27 cellular contexts compared by ENCODE assay signal in genomic region chr1:230910755-230911117, GRCh38. TPM values are rescaled to one million over a fixed set of nuclear protein-coding genes. Genes with fewer than 3 reads are reported as not detected.
DNase-seq lines count a peak whose midpoint lies in the region; TF ChIP-seq lines count a peak whose summit lies in the region.
"Had no signal": no experiment of that assay in that cellular context is flagged by ENCODE, and none has a peak within 500 bp of the region (broad histone marks: within the 10 kb centered on the region; RNA-seq: fewer than 3 reads in every experiment).

No MANE protein-coding gene starts in this region.

- H3K36me3 ChIP-seq in esophagus muscularis mucosa (peaks cover 0 to 74% (median 39%) of the 10 kb centered on the region in 4 donors), sigmoid colon (peaks cover 0 to 7% (median 0%) of the 10 kb centered on the region in 4 donors)
- H3K36me3 ChIP-seq: SJSA1 had no signal

- H3K9me3 ChIP-seq in esophagus muscularis mucosa (no peaks in the 10 kb centered on the region), sigmoid colon (no peaks in the 10 kb centered on the region)
- H3K9me3 ChIP-seq: left lung, pancreas, SJSA1, testis, vagina had no signal

- H3K4me3 ChIP-seq in AG10803 (ENCODE audit: low read length) (no peak overlapping the region), esophagus muscularis mucosa (no peak overlapping the region), sigmoid colon (no peak overlapping the region)
- H3K4me3 ChIP-seq: GM23248, hepatocyte, left lung, pancreas, SJSA1, testis, vagina had no signal

- peaks cover 33% of the 10 kb centered on the region for H3K36me3 Mint-ChIP-seq in activated T-helper 1 cell treated with anti-CD3 and anti-CD28 coated beads, Interleukin-12 subunit alpha, Interleukin-12 subunit beta, Interleukin-2, Interleukin-4 antibody, amounts not matched to agents 30 ng/mL and 10 ng/mL and 1 ng/mL, durations not matched to agents 14 hours and 24 hours and 36 hours (ENCODE audit: low read depth)

- peak; percentile 39 for DNase-seq in AG10803 (ENCODE audit: low read depth)
- DNase-seq in GM04504 (ENCODE audit: low read depth): peak; percentile 19
- DNase-seq in esophagus muscularis mucosa (ENCODE audit: extremely low spot score): no peak
- no peak for DNase-seq in sigmoid colon
- no peak for DNase-seq in SIG-M5 treated with dmso at 0.1 percent for 504 hours (lab: John Stamatoyannopoulos, UW; ENCODE audit: unreplicated experiment)
- DNase-seq in G401 (ENCODE audit: low spot score): no peak
- DNase-seq in activated T-helper 1 cell treated with anti-CD3 and anti-CD28 coated beads, Interleukin-12 subunit alpha, Interleukin-12 subunit beta, Interleukin-2, Interleukin-4 antibody, amounts not matched to agents 30 ng/mL and 10 ng/mL and 1 ng/mL, durations not matched to agents 14 hours and 24 hours and 36 hours (ENCODE audit: low spot score): no peak
- no peak for DNase-seq in NCI-H69 (lab: John Stamatoyannopoulos, UW)
- DNase-seq: activated CD4-positive, CD25-positive, alpha-beta regulatory T cell; DMS79; effector CD8-positive, alpha-beta T cell; foreskin melanocyte; GM23248; KBM-7; left lung; naive thymus-derived CD4-positive, alpha-beta T cell; NCI-H1105; NCI-H1930; pancreas; stimulated activated CD4-positive, alpha-beta T cell treated with anti-CD3 and anti-CD28 coated beads, Interleukin-4, amount 100 ng/mL, for 1 hour; T-cell had no signal

- H3K27me3 Mint-ChIP-seq in activated T-helper 1 cell treated with anti-CD3 and anti-CD28 coated beads, Interleukin-12 subunit alpha, Interleukin-12 subunit beta, Interleukin-2, Interleukin-4 antibody, amounts not matched to agents 30 ng/mL and 10 ng/mL and 1 ng/mL, durations not matched to agents 14 hours and 24 hours and 36 hours (ENCODE audit: insufficient read depth): no peaks in the 10 kb centered on the region
- H3K27me3 Mint-ChIP-seq: activated naive CD8-positive, alpha-beta T cell; naive thymus-derived CD4-positive, alpha-beta T cell; T-cell had no signal

- TF ChIP-seq POLR2A in esophagus muscularis mucosa (IDR thresholded peaks at IDR 0.05; ENCODE audit: low read depth): no peak
- TF ChIP-seq POLR2A in sigmoid colon (IDR thresholded peaks at IDR 0.05): no peak

- in situ Hi-C loops in G401 (cut with HindIII; ENCODE audit: low sequenced_read_pairs): no loop called here

- TF ChIP-seq EP300 in esophagus muscularis mucosa (IDR thresholded peaks at IDR 0.05): no peak
- TF ChIP-seq EP300 in sigmoid colon (IDR thresholded peaks at IDR 0.05): no peak

- no peak for TF ChIP-seq CTCF in AG10803 (conservative IDR thresholded peaks at IDR 0.05; ENCODE audit: low read length)
- no peak for TF ChIP-seq CTCF in esophagus muscularis mucosa (IDR thresholded peaks at IDR 0.05)
- TF ChIP-seq CTCF in sigmoid colon (IDR thresholded peaks at IDR 0.05): no peak

- no peak overlapping the region for H3K27ac Mint-ChIP-seq in activated T-helper 1 cell treated with anti-CD3 and anti-CD28 coated beads, Interleukin-12 subunit alpha, Interleukin-12 subunit beta, Interleukin-2, Interleukin-4 antibody, amounts not matched to agents 30 ng/mL and 10 ng/mL and 1 ng/mL, durations not matched to agents 14 hours and 24 hours and 36 hours
- H3K27ac Mint-ChIP-seq: activated naive CD8-positive, alpha-beta T cell had no signal

- no peaks in the 10 kb centered on the region for H3K9me3 Mint-ChIP-seq in activated T-helper 1 cell treated with anti-CD3 and anti-CD28 coated beads, Interleukin-12 subunit alpha, Interleukin-12 subunit beta, Interleukin-2, Interleukin-4 antibody, amounts not matched to agents 30 ng/mL and 10 ng/mL and 1 ng/mL, durations not matched to agents 14 hours and 24 hours and 36 hours
- H3K9me3 Mint-ChIP-seq: naive thymus-derived CD4-positive, alpha-beta T cell; T-cell had no signal

- peaks cover 10 to 48% (median 24%) of the 10 kb centered on the region in 4 donors for H3K4me1 ChIP-seq in esophagus muscularis mucosa
- peaks cover 0 to 45% (median 35%) of the 10 kb centered on the region in 4 donors for H3K4me1 ChIP-seq in sigmoid colon
- H3K4me1 ChIP-seq: left lung, pancreas, testis had no signal

- peak overlapping the region; percentile 5 to 60 (median 44) for H3K27ac ChIP-seq in esophagus muscularis mucosa (replicated peaks in 1 of 4)
- H3K27ac ChIP-seq in sigmoid colon: peak overlapping the region; percentile 39 to 79 (median 58)
- H3K27ac ChIP-seq: C4-2B, GM23248, hepatocyte, left lung, pancreas, SJSA1, testis, vagina had no signal

- intact Hi-C loops in esophagus muscularis mucosa (cut with DNase I): no loop called here
- intact Hi-C loops in sigmoid colon (cut with DNase I): loop anchor here (10.0 kb wide), 1 partner anchor 304 kb away; no protein-coding TSS in a partner anchor
- intact Hi-C loops in activated T-helper 1 cell treated with anti-CD3 and anti-CD28 coated beads, Interleukin-12 subunit alpha, Interleukin-12 subunit beta, Interleukin-2, Interleukin-4 antibody, amounts not matched to agents 30 ng/mL and 10 ng/mL and 1 ng/mL, durations not matched to agents 14 hours and 24 hours and 36 hours (cut with micrococcal nuclease): no loop called here

- H3K27me3 ChIP-seq in esophagus muscularis mucosa (no peaks in the 10 kb centered on the region), sigmoid colon (no peaks in the 10 kb centered on the region)
- H3K27me3 ChIP-seq: hepatocyte, left lung, pancreas, SJSA1, testis, vagina had no signal

- H3K4me1 Mint-ChIP-seq in activated T-helper 1 cell treated with anti-CD3 and anti-CD28 coated beads, Interleukin-12 subunit alpha, Interleukin-12 subunit beta, Interleukin-2, Interleukin-4 antibody, amounts not matched to agents 30 ng/mL and 10 ng/mL and 1 ng/mL, durations not matched to agents 14 hours and 24 hours and 36 hours (ENCODE audit: low read depth): peaks cover 2% of the 10 kb centered on the region
- H3K4me1 Mint-ChIP-seq: T-cell had no signal

- H3K4me3 Mint-ChIP-seq in activated T-helper 1 cell treated with anti-CD3 and anti-CD28 coated beads, Interleukin-12 subunit alpha, Interleukin-12 subunit beta, Interleukin-2, Interleukin-4 antibody, amounts not matched to agents 30 ng/mL and 10 ng/mL and 1 ng/mL, durations not matched to agents 14 hours and 24 hours and 36 hours: no peak overlapping the region
- H3K4me3 Mint-ChIP-seq: activated naive CD8-positive, alpha-beta T cell; naive thymus-derived CD4-positive, alpha-beta T cell; T-cell had no signal

RNA-seq across cellular contexts. Expression of gene C1orf198, which starts 42.4 kb away (rescaled TPM):
- total RNA-seq in esophagus muscularis mucosa: 100 to 1,000 TPM in 3 of 4 donors, 10 to 100 TPM in 1; 95.6 to 214 (median 140) TPM
- 10 to 100 TPM; 42.1 to 63.5 (median 55.5) TPM for total RNA-seq in sigmoid colon
- polyA plus RNA-seq in sigmoid colon: 10 to 100 TPM in 1 of 3 donors, 1 to 10 TPM in 2; 4.9 to 11.7 (median 6.6) TPM
- total RNA-seq in G401 (2014; rRNA removed; shearing (Covaris generic)): 22.6 and 35.6 TPM in 2 replicates
- 14.1 and 14.6 TPM in 2 replicates for total RNA-seq in activated T-helper 1 cell treated with anti-CD3 and anti-CD28 coated beads, Interleukin-12 subunit alpha, Interleukin-12 subunit beta, Interleukin-2, Interleukin-4 antibody, amounts not matched to agents 30 ng/mL and 10 ng/mL and 1 ng/mL, durations not matched to agents 14 hours and 24 hours and 36 hours

Comparison
In these comparisons a context has a peak if more than half of its experiments do, and no peak if none do; other contexts are left out.
1. DNase-seq: peak in AG10803 (single experiment) and GM04504 (single experiment); none in esophagus muscularis mucosa (single experiment), sigmoid colon (single experiment), SIG-M5 treated with dmso at 0.1 percent for 504 hours (single experiment), G401 (single experiment), activated T-helper 1 cell treated with anti-CD3 and anti-CD28 coated beads, Interleukin-12 subunit alpha, Interleukin-12 subunit beta, Interleukin-2, Interleukin-4 antibody, amounts not matched to agents 30 ng/mL and 10 ng/mL and 1 ng/mL, durations not matched to agents 14 hours and 24 hours and 36 hours (single experiment) and NCI-H69 (single experiment).